ENCODE assay signal across 16 cellular contexts in genomic region chr1:55196433-55197035, GRCh38. TPM values are rescaled to one million over a fixed set of nuclear protein-coding genes. Genes with fewer than 3 reads are reported as not detected.
A peak's percentile ranks its signal among the peaks of the same experiment; 100 is the strongest.
DNase-seq lines count a peak whose midpoint lies in the region; ATAC-seq, FAIRE-seq and TF ChIP-seq lines count a peak whose summit lies in the region.
"Had no signal": no experiment of that assay in that cellular context is flagged by ENCODE, and none has a peak within 500 bp of the region (broad histone marks: within the 10 kb centered on the region; RNA-seq: fewer than 3 reads in every experiment).

No MANE protein-coding gene starts in this region.

- peaks cover 14% of the 10 kb centered on the region for H3K36me3 Mint-ChIP-seq in activated naive CD4-positive, alpha-beta T cell treated with anti-CD3 and anti-CD28 coated beads, Interleukin-2, amount 50 U/mL, for 24 hours
- peaks cover 54% of the 10 kb centered on the region for H3K36me3 Mint-ChIP-seq in stimulated activated memory B cell treated with anti-CD40 and anti-IgM and Interleukin-4, amounts not matched to agents 10 μg/mL and 1 μg/mL and 100 μg/mL, for 72 hours

- peak overlapping the region; percentile 69 for H3K27ac Mint-ChIP-seq in activated naive CD4-positive, alpha-beta T cell treated with anti-CD3 and anti-CD28 coated beads, Interleukin-2, amount 50 U/mL, for 24 hours
- H3K27ac Mint-ChIP-seq in stimulated activated memory B cell treated with anti-CD40 and anti-IgM and Interleukin-4, amounts not matched to agents 10 μg/mL and 1 μg/mL and 100 μg/mL, for 72 hours, result peak overlapping the region; percentile 38

- no peaks in the 10 kb centered on the region for H3K9me3 Mint-ChIP-seq in activated naive CD4-positive, alpha-beta T cell treated with anti-CD3 and anti-CD28 coated beads, Interleukin-2, amount 50 U/mL, for 24 hours
- H3K9me3 Mint-ChIP-seq in stimulated activated memory B cell treated with anti-CD40 and anti-IgM and Interleukin-4, amounts not matched to agents 10 μg/mL and 1 μg/mL and 100 μg/mL, for 72 hours, result no peaks in the 10 kb centered on the region

- no peak for FAIRE-seq in GM12891 (lab: Jason Lieb, UNC)
- FAIRE-seq: G401.6 had no signal

- intact Hi-C loops in Right ventricle myocardium superior (cut with DNase I), result no loop called here

- no peak for TF ChIP-seq POLR2A in GM12891 (IDR thresholded peaks at IDR 0.05; ENCODE audit: low read depth, low read length)

- peak overlapping the region; percentile 13 for H3K4me3 Mint-ChIP-seq in activated naive CD4-positive, alpha-beta T cell treated with anti-CD3 and anti-CD28 coated beads, Interleukin-2, amount 50 U/mL, for 24 hours
- no peak overlapping the region for H3K4me3 Mint-ChIP-seq in stimulated activated memory B cell treated with anti-CD40 and anti-IgM and Interleukin-4, amounts not matched to agents 10 μg/mL and 1 μg/mL and 100 μg/mL, for 72 hours

- peaks cover 90% of the 10 kb centered on the region for H3K4me1 Mint-ChIP-seq in activated naive CD4-positive, alpha-beta T cell treated with anti-CD3 and anti-CD28 coated beads, Interleukin-2, amount 50 U/mL, for 24 hours
- peaks cover 78% of the 10 kb centered on the region for H3K4me1 Mint-ChIP-seq in stimulated activated memory B cell treated with anti-CD40 and anti-IgM and Interleukin-4, amounts not matched to agents 10 μg/mL and 1 μg/mL and 100 μg/mL, for 72 hours

- no peak for DNase-seq in activated naive CD4-positive, alpha-beta T cell treated with Interleukin-2 at 50 U/mL for 16 hours
- peak; percentile 12 for DNase-seq in RPMI7951 (ENCODE audit: low read depth)
- no peak for DNase-seq in Right ventricle myocardium superior
- DNase-seq in NAMALWA (ENCODE audit: low spot score), result no peak
- DNase-seq in GM12891 (ENCODE audit: insufficient read length, low spot score), result no peak
- DNase-seq in GM03348 (ENCODE audit: low spot score), result no peak
- DNase-seq: activated gamma-delta T cell; cerebellar nuclear complex; HCEC 1CT; mesenchymal stem cell; NCI-H187 treated with DMSO at 0.1 percent for 48 hours; stimulated activated CD4-positive, alpha-beta T cell treated with anti-CD3 and anti-CD28 coated beads, Interleukin-2, amount 100 ng/mL, for 48 hours; stimulated activated naive CD4-positive, alpha-beta T cell had no signal

- no peaks in the 10 kb centered on the region for H3K27me3 Mint-ChIP-seq in activated naive CD4-positive, alpha-beta T cell treated with anti-CD3 and anti-CD28 coated beads, Interleukin-2, amount 50 U/mL, for 24 hours
- no peaks in the 10 kb centered on the region for H3K27me3 Mint-ChIP-seq in stimulated activated memory B cell treated with anti-CD40 and anti-IgM and Interleukin-4, amounts not matched to agents 10 μg/mL and 1 μg/mL and 100 μg/mL, for 72 hours

- ATAC-seq in Right ventricle myocardium superior (ENCODE audit: poor library complexity), result peak; percentile 85
- ATAC-seq in stimulated activated memory B cell treated with anti-CD40 and anti-IgM and Interleukin-4, amounts not matched to agents 10 μg/mL and 1 μg/mL and 100 μg/mL, for 72 hours, result no peak

TF ChIP-seq in GM12891, 5 proteins besides CTCF, POLR2A, EP300 and RAD21:
- TF ChIP-seq POLR2AphosphoS5 (IDR thresholded peaks at IDR 0.05; ENCODE audit: low read depth, low read length) (no peak), PAX5 (IDR thresholded peaks at IDR 0.05; ENCODE audit: insufficient read depth, low read length, severe bottlenecking) (no peak), POU2F2 (IDR thresholded peaks at IDR 0.05; ENCODE audit: low read depth, low read length) (no peak)
TF ChIP-seq in GM12891: peak in this region for 0.

RNA-seq across cellular contexts. Expression of gene USP24, which starts 18.6 kb away (rescaled TPM):
- total RNA-seq in RPMI7951 (2014; rRNA removed; shearing (Covaris generic)), result 21.3 and 26.2 TPM in 2 replicates
- total RNA-seq in Right ventricle myocardium superior, result 32.9 TPM
- polyA plus RNA-seq in GM12891 (2012; ENCODE audit: low read depth, missing spikeins), result 12.9 TPM
